In the genomic region with DNA sequence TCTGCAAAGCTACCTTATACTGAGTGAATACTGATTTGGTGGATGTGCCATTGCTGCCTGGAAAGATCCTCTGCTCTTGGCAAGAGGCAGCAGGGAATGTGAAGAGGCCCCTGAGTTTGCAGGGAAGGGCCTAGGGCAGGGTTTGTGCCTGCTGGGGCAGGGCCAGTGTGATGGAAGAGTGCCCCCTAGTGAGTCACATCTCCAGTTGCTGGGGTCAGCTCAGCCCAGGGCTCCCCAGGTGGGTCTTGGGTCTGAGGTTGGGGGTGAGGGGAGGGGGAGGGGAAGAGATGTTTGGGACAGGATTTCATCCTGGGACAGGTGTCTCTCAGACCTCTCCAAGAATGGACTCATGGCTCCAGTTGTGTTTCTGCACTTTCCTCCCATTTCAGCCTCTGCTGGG, we compare ENCODE assay signal across 9 cellular contexts. TPM values are rescaled to one million over a fixed set of nuclear protein-coding genes. Genes with fewer than 3 reads are reported as not detected.
DNase-seq lines count a peak whose midpoint lies in the region; ATAC-seq, FAIRE-seq and TF ChIP-seq lines count a peak whose summit lies in the region.
"Had no signal": no experiment of that assay in that cellular context is flagged by ENCODE, and none has a peak within 500 bp of the region (broad histone marks: within the 10 kb centered on the region; RNA-seq: fewer than 3 reads in every experiment).

No MANE protein-coding gene starts in this region.

- H2AFZ ChIP-seq in OCI-LY7 (ENCODE audit: low read length) = no peak overlapping the region

- no peak overlapping the region for H3K4me2 ChIP-seq in OCI-LY7 (ENCODE audit: low read length)

- no peak overlapping the region for H3K4me3 Mint-ChIP-seq in endothelial cell (ENCODE audit: unreplicated experiment)
- H3K4me3 Mint-ChIP-seq in activated T-helper 2 cell treated with anti-CD3 and anti-CD28 coated beads, Interferon-gamma antibody, Interleukin-2, Interleukin-4, amounts not matched to agents 10 μg/mL and 5 μg/mL and 100 μg/mL, durations not matched to agents 14 hours and 24 hours and 36 hours (ENCODE audit: low read depth) = no peak overlapping the region

- H3K27me3 Mint-ChIP-seq in endothelial cell (ENCODE audit: unreplicated experiment) = peaks cover 12% of the 10 kb centered on the region
- peaks cover 51% of the 10 kb centered on the region for H3K27me3 Mint-ChIP-seq in activated T-helper 2 cell treated with anti-CD3 and anti-CD28 coated beads, Interferon-gamma antibody, Interleukin-2, Interleukin-4, amounts not matched to agents 10 μg/mL and 5 μg/mL and 100 μg/mL, durations not matched to agents 14 hours and 24 hours and 36 hours (ENCODE audit: low read depth)

- H3K27ac ChIP-seq in OCI-LY7 (ENCODE audit: low read depth, low read length, poor library complexity, severe bottlenecking) (no peak overlapping the region), pancreas (no peak overlapping the region)

- H3K4me1 ChIP-seq in OCI-LY7 (ENCODE audit: insufficient read depth, low read length, poor library complexity, severe bottlenecking) = peaks cover 11% of the 10 kb centered on the region
- H3K4me1 ChIP-seq in pancreas = peaks cover 0 to 4% (median 4%) of the 10 kb centered on the region in 3 donors

- no TSS peak for BruUV-seq in OCI-LY7 (replicated peaks; lab: Mats Ljungman, UMichigan)

- H3K9me3 ChIP-seq in OCI-LY7 (ENCODE audit: low read length) = no peaks in the 10 kb centered on the region
- no peaks in the 10 kb centered on the region for H3K9me3 ChIP-seq in pancreas

- TF ChIP-seq CTCF in GM12875 (IDR thresholded peaks at IDR 0.05; ENCODE audit: borderline replicate concordance, insufficient read depth, low read depth, low read length) = peak; percentile 52
- TF ChIP-seq CTCF in OCI-LY7 (conservative IDR thresholded peaks at IDR 0.05; ENCODE audit: low read length) = peak; percentile 68
- peak in 3 of 4 donors; percentile 43 to 45 (median 45) for TF ChIP-seq CTCF in pancreas (IDR thresholded peaks at IDR 0.05)
- no peak for TF ChIP-seq CTCF in endothelial cell (IDR thresholded peaks at IDR 0.05; ENCODE audit: unreplicated experiment)

- FAIRE-seq in pancreas (lab: Jason Lieb, UNC) = no peak
- no peak for FAIRE-seq in frontal cortex (lab: Jason Lieb, UNC)
- FAIRE-seq: endometrium had no signal

- H3K36me3 ChIP-seq in OCI-LY7 (ENCODE audit: insufficient read depth, low read length) (no peaks in the 10 kb centered on the region), pancreas (no peaks in the 10 kb centered on the region)

- H3K27me3 ChIP-seq in pancreas = no peaks in the 10 kb centered on the region

- intact Hi-C loops in OCI-LY7 (cut with micrococcal nuclease; ENCODE audit: unreplicated experiment) = no loop called here
- intact Hi-C loops in pancreas (cut with DNase I) = loop anchor here in 2 of 3 donors (5.0 to 10.0 kb wide), 2 partner anchors 66 to 96 kb away; no protein-coding TSS in a partner anchor
- intact Hi-C loops in activated T-helper 2 cell treated with anti-CD3 and anti-CD28 coated beads, Interferon-gamma antibody, Interleukin-2, Interleukin-4, amounts not matched to agents 10 μg/mL and 5 μg/mL and 100 μg/mL, durations not matched to agents 14 hours and 24 hours and 36 hours (cut with micrococcal nuclease) = loop anchor here (5.0 to 10.0 kb wide), 2 partner anchors 71 to 164 kb away; no protein-coding TSS in a partner anchor

- peaks cover 51% of the 10 kb centered on the region for H3K4me1 Mint-ChIP-seq in endothelial cell (ENCODE audit: unreplicated experiment)
- peaks cover 5% of the 10 kb centered on the region for H3K4me1 Mint-ChIP-seq in activated T-helper 2 cell treated with anti-CD3 and anti-CD28 coated beads, Interferon-gamma antibody, Interleukin-2, Interleukin-4, amounts not matched to agents 10 μg/mL and 5 μg/mL and 100 μg/mL, durations not matched to agents 14 hours and 24 hours and 36 hours (ENCODE audit: low read depth)

- no peaks in the 10 kb centered on the region for H3K9me3 Mint-ChIP-seq in endothelial cell (ENCODE audit: unreplicated experiment)
- no peaks in the 10 kb centered on the region for H3K9me3 Mint-ChIP-seq in activated T-helper 2 cell treated with anti-CD3 and anti-CD28 coated beads, Interferon-gamma antibody, Interleukin-2, Interleukin-4, amounts not matched to agents 10 μg/mL and 5 μg/mL and 100 μg/mL, durations not matched to agents 14 hours and 24 hours and 36 hours

- TF ChIP-seq POLR2A in erythroblast (IDR thresholded peaks at IDR 0.05; ENCODE audit: low read length) = no peak

- H4K20me1 ChIP-seq in OCI-LY7 (ENCODE audit: insufficient read depth, low read length) = no peaks in the 10 kb centered on the region

- H3K79me2 ChIP-seq in OCI-LY7 (ENCODE audit: insufficient read depth, low read depth, low read length) = no peaks in the 10 kb centered on the region

- POLR2A ChIA-PET in OCI-LY7 (lab: Charles Lee) = interaction anchor here (0.6 kb wide), 1 partner anchor 59 kb away, joined by 4 read pairs; no protein-coding TSS in a partner anchor

- no peaks in the 10 kb centered on the region for H3K9me2 ChIP-seq in OCI-LY7 (ENCODE audit: insufficient read depth, low read length)

- peak; percentile 10 for DNase-seq in OCI-LY7 (ENCODE audit: low spot score)
- DNase-seq in erythroblast (lab: John Stamatoyannopoulos, UW) = peak; percentile 29 to 52
- DNase-seq in pancreas = peak in 4 of 6 donors; percentile 47 to 61 (median 54)
- no peak for DNase-seq in endothelial cell (ENCODE audit: low spot score)
- DNase-seq in activated T-helper 2 cell treated with anti-CD3 and anti-CD28 coated beads, Interferon-gamma antibody, Interleukin-2, Interleukin-4, amounts not matched to agents 10 μg/mL and 5 μg/mL and 100 μg/mL, durations not matched to agents 14 hours and 24 hours and 36 hours (ENCODE audit: low spot score) = no peak
- no peak for DNase-seq in frontal cortex (ENCODE audit: low spot score in 2 of 2)

- peak in 1 of 4 donors; percentile 22 for ATAC-seq in pancreas
- ATAC-seq in GM21515 (IDR thresholded peaks at IDR 0.05; ENCODE audit: unreplicated experiment) = no peak

- peaks cover 5% of the 10 kb centered on the region for H3K36me3 Mint-ChIP-seq in endothelial cell (ENCODE audit: low read depth, unreplicated experiment)
- no peaks in the 10 kb centered on the region for H3K36me3 Mint-ChIP-seq in activated T-helper 2 cell treated with anti-CD3 and anti-CD28 coated beads, Interferon-gamma antibody, Interleukin-2, Interleukin-4, amounts not matched to agents 10 μg/mL and 5 μg/mL and 100 μg/mL, durations not matched to agents 14 hours and 24 hours and 36 hours (ENCODE audit: low read depth)

- H3K27ac Mint-ChIP-seq in endothelial cell (ENCODE audit: unreplicated experiment) = no peak overlapping the region
- no peak overlapping the region for H3K27ac Mint-ChIP-seq in activated T-helper 2 cell treated with anti-CD3 and anti-CD28 coated beads, Interferon-gamma antibody, Interleukin-2, Interleukin-4, amounts not matched to agents 10 μg/mL and 5 μg/mL and 100 μg/mL, durations not matched to agents 14 hours and 24 hours and 36 hours

- CTCF ChIA-PET in OCI-LY7 (lab: Charles Lee; ENCODE audit: unreplicated experiment) = no interaction called here

- H3K4me3 ChIP-seq in GM12875 (ENCODE audit: low read depth, low read length) = no peak overlapping the region
- H3K4me3 ChIP-seq in OCI-LY7 (ENCODE audit: low read depth, low read length, poor library complexity, severe bottlenecking) = no peak overlapping the region
- H3K4me3 ChIP-seq in pancreas = no peak overlapping the region

RNA-seq across cellular contexts. Expression of a gene that starts 4.1 kb away (rescaled TPM):
- not detected in 2 replicates for total RNA-seq in OCI-LY7 (2014; rRNA removed; shearing (Covaris generic))
- total RNA-seq in OCI-LY7 (2022) (not detected in 2 replicates), pancreas (10 to 100 TPM; 25.3 to 35.7 (median 32.4) TPM), endothelial cell (ENCODE audit: unreplicated experiment) (46.5 TPM), frontal cortex (62.0 TPM)
- 10 to 100 TPM; 11.9 to 17.9 TPM for polyA plus RNA-seq in pancreas
- total RNA-seq in activated T-helper 2 cell treated with anti-CD3 and anti-CD28 coated beads, Interferon-gamma antibody, Interleukin-2, Interleukin-4, amounts not matched to agents 10 μg/mL and 5 μg/mL and 100 μg/mL, durations not matched to agents 14 hours and 24 hours and 36 hours = not detected in 2 replicates

Comparison
In these comparisons a context has a peak if more than half of its experiments do, and no peak if none do; other contexts are left out.
1. DNase-seq: peak in OCI-LY7 (single experiment), erythroblast (2 of 2) and pancreas (4 of 6); none in endothelial cell (single experiment), activated T-helper 2 cell treated with anti-CD3 and anti-CD28 coated beads, Interferon-gamma antibody, Interleukin-2, Interleukin-4, amounts not matched to agents 10 μg/mL and 5 μg/mL and 100 μg/mL, durations not matched to agents 14 hours and 24 hours and 36 hours (single experiment) and frontal cortex (0 of 2).
2. RNA of a gene that starts 4.1 kb away (total RNA-seq): 62.0 TPM in frontal cortex (single experiment), 46.5 TPM in endothelial cell (single experiment) and 25.3 to 35.7 TPM in pancreas; not detected in OCI-LY7 and not detected in activated T-helper 2 cell treated with anti-CD3 and anti-CD28 coated beads, Interferon-gamma antibody, Interleukin-2, Interleukin-4, amounts not matched to agents 10 μg/mL and 5 μg/mL and 100 μg/mL, durations not matched to agents 14 hours and 24 hours and 36 hours; every median in the first group is over 10 times any median in the second.